In genomic region chr6:154604120-154604519, GRCh38 we compare ENCODE assay signal across 19 cellular contexts.
DNase-seq lines count a peak whose midpoint lies in the region; ATAC-seq, FAIRE-seq and TF ChIP-seq lines count a peak whose summit lies in the region.
"Had no signal": no experiment of that assay in that cellular context is flagged by ENCODE, and none has a peak within 500 bp of the region (broad histone marks: within the 10 kb centered on the region; RNA-seq: fewer than 3 reads in every experiment).

No MANE protein-coding gene starts in this region.

- H3K27me3 ChIP-seq in GM12878 (replicated peaks in 1 of 2; ENCODE audit: control insufficient read depth in 2 of 2, insufficient read depth in 2 of 2, low read length in 1 of 2): no peaks in the 10 kb centered on the region
- H3K27me3 ChIP-seq: right lobe of liver had no signal

- BruUV-seq in GM12878 (replicated peaks; lab: Mats Ljungman, UMichigan): no TSS peak

- peaks cover 3% of the 10 kb centered on the region for H3K9me3 Mint-ChIP-seq in glutamatergic neuron (ENCODE audit: unreplicated experiment)
- no peaks in the 10 kb centered on the region for H3K9me3 Mint-ChIP-seq in activated T-helper 2 cell treated with anti-CD3 and anti-CD28 coated beads, Interferon-gamma antibody, Interleukin-2, Interleukin-4, amounts not matched to agents 10 μg/mL and 5 μg/mL and 100 μg/mL, durations not matched to agents 14 hours and 24 hours and 36 hours
- H3K9me3 Mint-ChIP-seq: activated naive CD8-positive, alpha-beta T cell treated with anti-CD3 and anti-CD28 coated beads, Interleukin-2, amount 50 U/mL, for 24 hours had no signal

- H3K36me3 Mint-ChIP-seq in glutamatergic neuron (ENCODE audit: unreplicated experiment): no peaks in the 10 kb centered on the region
- no peaks in the 10 kb centered on the region for H3K36me3 Mint-ChIP-seq in activated T-helper 2 cell treated with anti-CD3 and anti-CD28 coated beads, Interferon-gamma antibody, Interleukin-2, Interleukin-4, amounts not matched to agents 10 μg/mL and 5 μg/mL and 100 μg/mL, durations not matched to agents 14 hours and 24 hours and 36 hours (ENCODE audit: low read depth)

- 15% methylated on average over 8 of the region's 8 CpGs for WGBS in GM12878 (ENCODE audit: insufficient coverage, insufficient replicate concordance, low lambda C conversion rate, missing lambda C conversion rate)

- no peak overlapping the region for H3K4me3 ChIP-seq in GM12878
- H3K4me3 ChIP-seq: right lobe of liver had no signal

- H2AFZ ChIP-seq in GM12878 (ENCODE audit: control insufficient read depth, low read depth, low read length): no peak overlapping the region; the same call in 1 of the 2 replicates

- H3K4me2 ChIP-seq in GM12878 (ENCODE audit: control insufficient read depth, insufficient read depth): 0 out of 2 replicates have a peak overlapping the region, but pooled peaks have one; percentile 21

- H3K27ac ChIP-seq in GM12878 (ENCODE audit: control insufficient read depth, insufficient read depth): peak overlapping the region; percentile 7; the same call in 1 of the 2 replicates
- H3K27ac ChIP-seq: right lobe of liver had no signal

- H3K9ac ChIP-seq in GM12878 (ENCODE audit: control insufficient read depth, insufficient read depth, low read length): no peak overlapping the region

- TF ChIP-seq RAD21 in GM12878 (IDR thresholded peaks at IDR 0.05; ENCODE audit: insufficient read depth, low read depth, low read length): no peak

- H3K36me3 ChIP-seq in GM12878 (ENCODE audit: control insufficient read depth in 2 of 2, insufficient read depth in 2 of 2, low read length in 1 of 2): no peaks in the 10 kb centered on the region
- H3K36me3 ChIP-seq: right lobe of liver had no signal

- peaks cover 2% of the 10 kb centered on the region; the same call in 2 of the 3 replicates for H3K9me3 ChIP-seq in GM12878 (replicated peaks; ENCODE audit: control insufficient read depth, insufficient read depth, low read length)
- H3K9me3 ChIP-seq: right lobe of liver had no signal

- no peaks in the 10 kb centered on the region for H3K27me3 Mint-ChIP-seq in glutamatergic neuron (ENCODE audit: unreplicated experiment)
- H3K27me3 Mint-ChIP-seq in activated T-helper 2 cell treated with anti-CD3 and anti-CD28 coated beads, Interferon-gamma antibody, Interleukin-2, Interleukin-4, amounts not matched to agents 10 μg/mL and 5 μg/mL and 100 μg/mL, durations not matched to agents 14 hours and 24 hours and 36 hours (ENCODE audit: low read depth): peaks cover 7% of the 10 kb centered on the region
- H3K27me3 Mint-ChIP-seq: activated naive CD8-positive, alpha-beta T cell treated with anti-CD3 and anti-CD28 coated beads, Interleukin-2, amount 50 U/mL, for 24 hours; B cell had no signal

- H3K79me2 ChIP-seq in GM12878 (ENCODE audit: control insufficient read depth, insufficient read depth, low read length): no peaks in the 10 kb centered on the region

- peak; percentile 34 for ATAC-seq in GM18909 (IDR thresholded peaks at IDR 0.05; ENCODE audit: poor library complexity, unreplicated experiment)
- peak; percentile 30 for ATAC-seq in HG03139 (IDR thresholded peaks at IDR 0.05; ENCODE audit: unreplicated experiment)
- ATAC-seq in GM12878: peak; percentile 66
- no peak for ATAC-seq in GM18873 (IDR thresholded peaks at IDR 0.05; ENCODE audit: low FRiP score, unreplicated experiment)
- ATAC-seq: activated naive CD8-positive, alpha-beta T cell treated with anti-CD3 and anti-CD28 coated beads, Interleukin-2, amount 50 U/mL, for 24 hours; HepG2; left ventricle myocardium superior; stimulated activated naive CD8-positive, alpha-beta T cell treated with anti-CD3 and anti-CD28 coated beads, Interleukin-15, Interleukin-2, amounts not matched to agents 100 U/mL and 50 U/mL, for 24 hours had no signal

- H3K27ac Mint-ChIP-seq in glutamatergic neuron (ENCODE audit: unreplicated experiment): no peak overlapping the region
- H3K27ac Mint-ChIP-seq in activated T-helper 2 cell treated with anti-CD3 and anti-CD28 coated beads, Interferon-gamma antibody, Interleukin-2, Interleukin-4, amounts not matched to agents 10 μg/mL and 5 μg/mL and 100 μg/mL, durations not matched to agents 14 hours and 24 hours and 36 hours: no peak overlapping the region
- H3K27ac Mint-ChIP-seq: B cell had no signal

- H3K4me3 Mint-ChIP-seq in glutamatergic neuron (ENCODE audit: unreplicated experiment): no peak overlapping the region
- H3K4me3 Mint-ChIP-seq in activated T-helper 2 cell treated with anti-CD3 and anti-CD28 coated beads, Interferon-gamma antibody, Interleukin-2, Interleukin-4, amounts not matched to agents 10 μg/mL and 5 μg/mL and 100 μg/mL, durations not matched to agents 14 hours and 24 hours and 36 hours (ENCODE audit: low read depth): no peak overlapping the region
- H3K4me3 Mint-ChIP-seq: B cell had no signal

- intact Hi-C loops in GM12878 (cut with micrococcal nuclease; ENCODE audit: unreplicated experiment): loop anchor here (10.0 kb wide), 1 partner anchor 571 kb away; no protein-coding TSS in a partner anchor
- intact Hi-C loops in activated T-helper 2 cell treated with anti-CD3 and anti-CD28 coated beads, Interferon-gamma antibody, Interleukin-2, Interleukin-4, amounts not matched to agents 10 μg/mL and 5 μg/mL and 100 μg/mL, durations not matched to agents 14 hours and 24 hours and 36 hours (cut with micrococcal nuclease): loop anchor here (10.0 kb wide), 1 partner anchor 711 kb away; the partner anchor contains the start of gene TFB1M

- SMC1A ChIA-PET in GM12878 (lab: Charles Lee; ENCODE audit: uncharacterized antibody, unreplicated experiment): interaction anchor here (1.0 to 2.4 kb wide), 3 partner anchors 8 to 356 kb away, joined by 3 to 13 read pairs (median 3); no protein-coding TSS in a partner anchor

- POLR2A ChIA-PET in GM10248 (lab: Yijun Ruan, JAX): no interaction called here
- POLR2A ChIA-PET in GM12878 (lab: Charles Lee): no interaction called here

- CTCF ChIA-PET in GM10248 (lab: Yijun Ruan, JAX) (interaction anchor here (0.9 kb wide), 1 partner anchor 13 kb away, joined by 3 read pairs; no protein-coding TSS in a partner anchor), GM12878 (lab: Yijun Ruan, JAX) (interaction anchor here (0.8 to 1.7 kb wide), 3 partner anchors 8 to 202 kb away, joined by 3 to 8 read pairs (median 4); no protein-coding TSS in a partner anchor)

- no peaks in the 10 kb centered on the region for H4K20me1 ChIP-seq in GM12878 (ENCODE audit: control insufficient read depth, insufficient read depth)

- in situ Hi-C loops in GM12878 (cut with MboI): no loop called here

- DNase-seq in GM10248 (ENCODE audit: extremely low spot score) (peak; percentile 25), GM12878 (ENCODE audit: low read depth, low spot score) (peak; percentile 55), glutamatergic neuron (no peak), NK-92 (lab: John Stamatoyannopoulos, UW; ENCODE audit: unreplicated experiment) (no peak)
- DNase-seq in activated T-helper 2 cell treated with anti-CD3 and anti-CD28 coated beads, Interferon-gamma antibody, Interleukin-2, Interleukin-4, amounts not matched to agents 10 μg/mL and 5 μg/mL and 100 μg/mL, durations not matched to agents 14 hours and 24 hours and 36 hours (ENCODE audit: low spot score): no peak
- DNase-seq: activated CD4-positive, CD25-positive, alpha-beta regulatory T cell; activated CD8-positive, alpha-beta memory T cell treated with anti-CD3 and anti-CD28 coated beads, Interleukin-2, amount 50 U/mL, for 4 hours; activated naive CD8-positive, alpha-beta T cell treated with anti-CD3 and anti-CD28 coated beads, Interleukin-2, amount 50 U/mL, for 24 hours; erythroblast; left ventricle myocardium superior; NCI-H1694 treated with DMSO at 0.1 percent for 48 hours; right lobe of liver; stimulated activated naive CD8-positive, alpha-beta T cell treated with anti-CD3 and anti-CD28 coated beads, Interleukin-15, Interleukin-2, amounts not matched to agents 100 U/mL and 50 U/mL, for 24 hours had no signal

- peak; percentile 61 to 93; a peak in 3 of 4 replicates for TF ChIP-seq EP300 in GM12878 (IDR thresholded peaks at IDR 0.05; ENCODE audit: borderline replicate concordance in 1 of 2, control insufficient read depth in 1 of 2, low read depth in 2 of 2, low read length in 2 of 2)

- TF ChIP-seq POLR2A in GM12878 (IDR thresholded peaks at IDR 0.05; ENCODE audit: low read depth, low read length): no peak

- RAD21 ChIA-PET in GM12878 (lab: Charles Lee; ENCODE audit: unreplicated experiment): interaction anchor here (0.6 to 1.5 kb wide), 2 partner anchors 72 to 466 kb away, joined by 3 read pairs; no protein-coding TSS in a partner anchor

- peak; percentile 31 for FAIRE-seq in GM12878 (lab: Jason Lieb, UNC)
- FAIRE-seq: colon, HepG2 had no signal

- TF ChIP-seq CTCF in GM10248 (IDR thresholded peaks at IDR 0.05; ENCODE audit: control extremely low read depth, extremely low read depth, low read depth, missing control alignments) (no peak), GM12878 (IDR thresholded peaks at IDR 0.05 in 2 of 3, conservative IDR thresholded peaks at IDR 0.05 in 1 of 3; ENCODE audit: control insufficient read depth in 2 of 3, extremely low read depth in 1 of 3, insufficient read depth in 1 of 3, low read depth in 3 of 3, low read length in 3 of 3) (no peak), glutamatergic neuron (IDR thresholded peaks at IDR 0.05; ENCODE audit: partially characterized antibody, unreplicated experiment) (no peak)

- H3K4me1 ChIP-seq in GM12878 (ENCODE audit: control insufficient read depth, insufficient read depth, low read length): peaks cover 31% of the 10 kb centered on the region
- H3K4me1 ChIP-seq: right lobe of liver had no signal

- H3K4me1 Mint-ChIP-seq in glutamatergic neuron (ENCODE audit: low read depth, unreplicated experiment): no peaks in the 10 kb centered on the region
- peaks cover 32% of the 10 kb centered on the region for H3K4me1 Mint-ChIP-seq in activated T-helper 2 cell treated with anti-CD3 and anti-CD28 coated beads, Interferon-gamma antibody, Interleukin-2, Interleukin-4, amounts not matched to agents 10 μg/mL and 5 μg/mL and 100 μg/mL, durations not matched to agents 14 hours and 24 hours and 36 hours (ENCODE audit: low read depth)

TF ChIP-seq in GM12878, 131 proteins besides CTCF, POLR2A, EP300 and RAD21 (continues in another document):
- no peak for TF ChIP-seq STAT3 (IDR thresholded peaks at IDR 0.05; ENCODE audit: low read depth, low read length)
- no peak for TF ChIP-seq CREM (IDR thresholded peaks at IDR 0.05; ENCODE audit: low read depth)
- TF ChIP-seq SMAD5 (IDR thresholded peaks at IDR 0.05; ENCODE audit: low read depth): no peak
- no peak for TF ChIP-seq MYC (IDR thresholded peaks at IDR 0.05; ENCODE audit: insufficient read depth, insufficient read length, insufficient replicate concordance, low read length, severe bottlenecking)
- no peak for TF ChIP-seq WRNIP1 (IDR thresholded peaks at IDR 0.05; ENCODE audit: borderline replicate concordance, low read depth, low read length)
- TF ChIP-seq MTA2 (IDR thresholded peaks at IDR 0.05; ENCODE audit: low read depth): peak; percentile 85
- no peak for TF ChIP-seq PML (IDR thresholded peaks at IDR 0.05; ENCODE audit: low read length)
- TF ChIP-seq NR2C1 (IDR thresholded peaks at IDR 0.05): no peak

Comparison
In these comparisons a context has a peak if more than half of its experiments do, and no peak if none do; other contexts are left out.
1. DNase-seq: peak in GM10248 (single experiment) and GM12878 (single experiment); none in glutamatergic neuron (single experiment), activated T-helper 2 cell treated with anti-CD3 and anti-CD28 coated beads, Interferon-gamma antibody, Interleukin-2, Interleukin-4, amounts not matched to agents 10 μg/mL and 5 μg/mL and 100 μg/mL, durations not matched to agents 14 hours and 24 hours and 36 hours (single experiment) and NK-92 (single experiment).